ENCODE assay signal across 11 cellular contexts in the genomic region with DNA sequence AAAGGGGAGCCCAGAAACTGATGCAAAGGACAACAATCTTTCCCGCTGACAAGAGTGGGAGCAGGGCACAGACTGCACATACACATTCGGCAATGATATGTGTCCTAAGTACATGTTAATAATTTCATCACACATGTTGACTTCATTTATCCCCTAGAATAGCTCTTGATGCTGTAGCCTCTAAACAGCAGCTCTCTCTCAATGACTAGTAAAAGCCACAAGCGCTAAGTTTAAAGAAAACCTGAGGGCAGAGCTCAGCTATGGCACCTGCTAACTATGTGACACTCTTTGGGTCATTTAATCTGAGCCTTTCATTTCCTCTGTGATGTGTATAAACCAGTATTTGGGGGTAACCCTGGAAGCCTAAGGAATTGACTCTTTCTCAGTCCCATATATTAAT.
"Had no signal": no experiment of that assay in that cellular context is flagged by ENCODE, and none has a peak within 500 bp of the region (broad histone marks: within the 10 kb centered on the region; RNA-seq: fewer than 3 reads in every experiment).

No MANE protein-coding gene starts in this region.

- H3K4me2 ChIP-seq: neural progenitor cell had no signal

- H2AFZ ChIP-seq: neural progenitor cell had no signal

- ATAC-seq: activated CD8-positive, alpha-beta memory T cell treated with anti-CD3 and anti-CD28 coated beads, Interleukin-2, amount 10 ng/mL, durations not matched to agents 7 days and 5 days; activated naive CD4-positive, alpha-beta T cell treated with anti-CD3 and anti-CD28 coated beads, Interleukin-2, amount 50 U/mL, for 72 hours; activated T-cell treated with anti-CD3 and anti-CD28 coated beads, Interleukin-2, amount 50 U/mL, for 4 hours had no signal

- H3K36me3 ChIP-seq: esophagus squamous epithelium, heart left ventricle, left lung, neural progenitor cell had no signal

- H3K4me3 ChIP-seq: esophagus squamous epithelium, heart left ventricle, left lung, neural progenitor cell had no signal

- H3K27me3 ChIP-seq: esophagus squamous epithelium, heart left ventricle, left lung, neural progenitor cell had no signal

- H3K4me1 ChIP-seq: neural progenitor cell had no signal

- H3K9me3 ChIP-seq: esophagus squamous epithelium, heart left ventricle, left lung had no signal

- H3K27ac ChIP-seq: esophagus squamous epithelium, left lung, neural progenitor cell had no signal

- DNase-seq: activated CD4-positive, alpha-beta T cell treated with anti-CD3 and anti-CD28 coated beads for 1 hour; activated CD4-positive, alpha-beta T cell treated with anti-CD3 and anti-CD28 coated beads, Interleukin-2, amount 50 U/mL, for 48 hours; activated CD8-positive, alpha-beta memory T cell treated with anti-CD3 and anti-CD28 coated beads, Interleukin-2, amount 10 ng/mL, durations not matched to agents 7 days and 5 days; activated effector memory CD4-positive, alpha-beta T cell treated with anti-CD3 and anti-CD28 coated beads, Interleukin-2, amount 50 U/mL, for 16 hours; activated T-cell treated with anti-CD3 and anti-CD28 coated beads, Interleukin-2, amount 50 U/mL, for 4 hours; esophagus squamous epithelium; heart left ventricle; small intestine had no signal

- H3K9ac ChIP-seq: neural progenitor cell had no signal
